ENCODE assay signal across 27 cellular contexts in genomic region chr16:54947616-54948015, GRCh38. TPM values are rescaled to one million over a fixed set of nuclear protein-coding genes. Genes with fewer than 3 reads are reported as not detected.
"Had no signal": no experiment of that assay in that cellular context is flagged by ENCODE, and none has a peak within 500 bp of the region (broad histone marks: within the 10 kb centered on the region; RNA-seq: fewer than 3 reads in every experiment).

No MANE protein-coding gene starts in this region.

- H3K27me3 ChIP-seq: colonic mucosa, foreskin keratinocyte had no signal

- DNase-seq: colonic mucosa; cortex of kidney; dermis blood vessel endothelial cell; dorsolateral prefrontal cortex; effector CD4-positive, alpha-beta T cell; effector CD8-positive, alpha-beta T cell; effector memory CD4-positive, alpha-beta T cell; effector memory CD8-positive, alpha-beta T cell; erythroblast; esophagus squamous epithelium; foreskin melanocyte; gastrocnemius medialis; glutamatergic neuron; heart left ventricle; heart right ventricle had no signal

- H3K27ac Mint-ChIP-seq: dendritic cell treated with granulocyte-macrophage colony-stimulating factor and Interleukin-4, amounts not matched to agents 40 ng/mL and 50 ng/mL, for 4 days; effector memory CD8-positive, alpha-beta T cell; endodermal cell had no signal

- H3K36me3 ChIP-seq: colonic mucosa, esophagus muscularis mucosa, esophagus squamous epithelium, gastrocnemius medialis, gastroesophageal sphincter, heart left ventricle, heart right ventricle had no signal

- H3K4me1 Mint-ChIP-seq: endodermal cell had no signal

- H3K4me3 ChIP-seq: colonic mucosa, coronary artery, dorsolateral prefrontal cortex, esophagus muscularis mucosa, esophagus squamous epithelium, gastrocnemius medialis, gastroesophageal sphincter, heart left ventricle, heart right ventricle had no signal

- H3K9me3 Mint-ChIP-seq: dendritic cell treated with granulocyte-macrophage colony-stimulating factor and Interleukin-4, amounts not matched to agents 40 ng/mL and 50 ng/mL, for 4 days; effector memory CD8-positive, alpha-beta T cell; endodermal cell had no signal

- H3K4me1 ChIP-seq: colonic mucosa, esophagus muscularis mucosa, gastrocnemius medialis, gastroesophageal sphincter had no signal

- H3K9me3 ChIP-seq: colonic mucosa, esophagus muscularis mucosa, esophagus squamous epithelium, gastrocnemius medialis, heart left ventricle, heart right ventricle had no signal

- ATAC-seq: effector memory CD8-positive, alpha-beta T cell; gastrocnemius medialis; gastroesophageal sphincter; heart left ventricle; heart right ventricle had no signal

- FAIRE-seq: colon, endometrium, endothelial cell of umbilical vein, frontal cortex had no signal

- H3K27ac ChIP-seq: colonic mucosa, coronary artery, dorsolateral prefrontal cortex, epithelial cell of prostate, esophagus muscularis mucosa, foreskin keratinocyte, gastrocnemius medialis, gastroesophageal sphincter, heart left ventricle, heart right ventricle had no signal

- H3K4me3 Mint-ChIP-seq: dendritic cell treated with granulocyte-macrophage colony-stimulating factor and Interleukin-4, amounts not matched to agents 40 ng/mL and 50 ng/mL, for 4 days; effector memory CD8-positive, alpha-beta T cell; endodermal cell had no signal

RNA-seq across cellular contexts. Expression of gene IRX5, which starts 17.0 kb away (rescaled TPM):
- total RNA-seq: endothelial cell of umbilical vein, fibroblast of villous mesenchyme had no signal
- polyA plus RNA-seq: endothelial cell of umbilical vein had no signal
